ENCODE assay signal across 17 cellular contexts in genomic region chr19:644363-644762, GRCh38. TPM values are rescaled to one million over a fixed set of nuclear protein-coding genes. Genes with fewer than 3 reads are reported as not detected.
DNase-seq lines count a peak whose midpoint lies in the region; ATAC-seq and TF ChIP-seq lines count a peak whose summit lies in the region.
"Had no signal": no experiment of that assay in that cellular context is flagged by ENCODE, and none has a peak within 500 bp of the region (broad histone marks: within the 10 kb centered on the region; RNA-seq: fewer than 3 reads in every experiment).

No MANE protein-coding gene starts in this region.

- H3F3A ChIP-seq in neural progenitor cell (ENCODE audit: low read depth), result peaks cover 11% of the 10 kb centered on the region

- H3K27ac ChIP-seq in SK-N-MC (peak overlapping the region; percentile 54; the same call in 1 of the 2 replicates), neural progenitor cell (no peak overlapping the region)
- H3K27ac ChIP-seq: 22Rv1 had no signal

- no peak for TF ChIP-seq CTCF in neural progenitor cell (IDR thresholded peaks at IDR 0.05)

- H3K79me2 ChIP-seq in neural progenitor cell (ENCODE audit: low read depth), result no peaks in the 10 kb centered on the region

- no peak overlapping the region for H3K9ac ChIP-seq in SK-N-MC (ENCODE audit: insufficient read length)
- no peak overlapping the region for H3K9ac ChIP-seq in neural progenitor cell

- no peaks in the 10 kb centered on the region for H3K9me3 ChIP-seq in SK-N-MC (ENCODE audit: low read depth, low read length)
- H3K9me3 ChIP-seq in neural progenitor cell (ENCODE audit: low read depth), result no peaks in the 10 kb centered on the region
- H3K9me3 ChIP-seq: HAP-1 had no signal

- ATAC-seq in HG03097 (IDR thresholded peaks at IDR 0.05; ENCODE audit: low FRiP score, unreplicated experiment), result no peak

- peaks cover 21% of the 10 kb centered on the region for H4K20me1 ChIP-seq in neural progenitor cell (ENCODE audit: low read depth)

- peaks cover under 1% of the 10 kb centered on the region for H3K4me1 Mint-ChIP-seq in neural progenitor cell

- H3K4me3 ChIP-seq in SK-N-MC, result no peak overlapping the region
- H3K4me3 ChIP-seq in neural progenitor cell, result no peak overlapping the region
- H3K4me3 ChIP-seq: HAP-1 had no signal

- peaks cover 10% of the 10 kb centered on the region for H3K27me3 ChIP-seq in neural progenitor cell

- H3K36me3 ChIP-seq in SK-N-MC (ENCODE audit: insufficient read depth, low read length) (peaks cover 16% of the 10 kb centered on the region; the same call in 1 of the 2 replicates), neural progenitor cell (no peaks in the 10 kb centered on the region)

- H3K9me3 Mint-ChIP-seq in neural progenitor cell, result no peaks in the 10 kb centered on the region
- H3K9me3 Mint-ChIP-seq: IgD-negative memory B cell had no signal

- H3K4me3 Mint-ChIP-seq in neural progenitor cell, result peak overlapping the region; percentile 53
- H3K4me3 Mint-ChIP-seq: CD4-positive, alpha-beta memory T cell had no signal

- peaks cover 3% of the 10 kb centered on the region for H3K36me3 Mint-ChIP-seq in neural progenitor cell

- peak; percentile 46 for DNase-seq in NCI-H82 (lab: John Stamatoyannopoulos, UW)
- no peak for DNase-seq in NCI-H82 treated with DMSO at 0.1 percent for 48 hours (lab: John Stamatoyannopoulos, UW; ENCODE audit: unreplicated experiment)
- DNase-seq in SK-N-MC (ENCODE audit: low read depth, low spot score), result no peak
- no peak for DNase-seq in neural progenitor cell (ENCODE audit: low spot score)
- no peak for DNase-seq in KBM-7
- no peak for DNase-seq in activated naive CD4-positive, alpha-beta T cell treated with anti-CD3 and anti-CD28 coated beads, Interleukin-2, amount 50 U/mL, for 16 hours
- no peak for DNase-seq in activated naive CD4-positive, alpha-beta T cell (lab: John Stamatoyannopoulos, UW)
- DNase-seq: C1 segment of cervical spinal cord; CD4-positive, alpha-beta memory T cell; DND-41; GDM1 had no signal

- in situ Hi-C loops in KBM-7 (cut with MboI; ENCODE audit: low pct_unique_long_range_greater_than_20kb, low sequenced_read_pairs), result no loop called here

- no peak overlapping the region for H3K4me2 ChIP-seq in neural progenitor cell

- H3K27me3 Mint-ChIP-seq in neural progenitor cell (ENCODE audit: insufficient read depth, low read depth), result peaks cover 5% of the 10 kb centered on the region
- H3K27me3 Mint-ChIP-seq: CD4-positive, alpha-beta memory T cell; IgD-negative memory B cell had no signal

- H3K4me1 ChIP-seq in neural progenitor cell, result no peaks in the 10 kb centered on the region
- H3K4me1 ChIP-seq: HAP-1 had no signal

- H3K27ac Mint-ChIP-seq in neural progenitor cell, result no peak overlapping the region

- H2AFZ ChIP-seq in neural progenitor cell (replicated peaks), result no peak overlapping the region

RNA-seq across cellular contexts. Expression of gene FGF22, which starts 4.7 kb away (rescaled TPM):
- total RNA-seq in neural progenitor cell (ENCODE audit: low replicate concordance), result 0.37 TPM in 1 of 2 replicates, not detected in the other

RNA-seq across cellular contexts. Expression of gene POLRMT, which starts 11.0 kb away (rescaled TPM):
- 14.1 and 68.6 TPM in 2 replicates for total RNA-seq in neural progenitor cell (ENCODE audit: low replicate concordance)

RNA-seq across cellular contexts. Expression of gene RNF126, which starts 18.7 kb away (rescaled TPM):
- 9.7 and 50.9 TPM in 2 replicates for total RNA-seq in neural progenitor cell (ENCODE audit: low replicate concordance)

RNA-seq across cellular contexts. Expression of gene FSTL3, which starts 31.8 kb away (rescaled TPM):
- total RNA-seq in neural progenitor cell (ENCODE audit: low replicate concordance), result 2.4 and 21.9 TPM in 2 replicates

RNA-seq across cellular contexts. Expression of gene PRSS57, which starts 50.9 kb away (rescaled TPM):
- total RNA-seq in neural progenitor cell (ENCODE audit: low replicate concordance), result not detected in 2 replicates
- total RNA-seq: A673; CD4-positive, alpha-beta memory T cell; H1 had no signal
